8 cellular contexts compared by ENCODE assay signal in the genomic region with DNA sequence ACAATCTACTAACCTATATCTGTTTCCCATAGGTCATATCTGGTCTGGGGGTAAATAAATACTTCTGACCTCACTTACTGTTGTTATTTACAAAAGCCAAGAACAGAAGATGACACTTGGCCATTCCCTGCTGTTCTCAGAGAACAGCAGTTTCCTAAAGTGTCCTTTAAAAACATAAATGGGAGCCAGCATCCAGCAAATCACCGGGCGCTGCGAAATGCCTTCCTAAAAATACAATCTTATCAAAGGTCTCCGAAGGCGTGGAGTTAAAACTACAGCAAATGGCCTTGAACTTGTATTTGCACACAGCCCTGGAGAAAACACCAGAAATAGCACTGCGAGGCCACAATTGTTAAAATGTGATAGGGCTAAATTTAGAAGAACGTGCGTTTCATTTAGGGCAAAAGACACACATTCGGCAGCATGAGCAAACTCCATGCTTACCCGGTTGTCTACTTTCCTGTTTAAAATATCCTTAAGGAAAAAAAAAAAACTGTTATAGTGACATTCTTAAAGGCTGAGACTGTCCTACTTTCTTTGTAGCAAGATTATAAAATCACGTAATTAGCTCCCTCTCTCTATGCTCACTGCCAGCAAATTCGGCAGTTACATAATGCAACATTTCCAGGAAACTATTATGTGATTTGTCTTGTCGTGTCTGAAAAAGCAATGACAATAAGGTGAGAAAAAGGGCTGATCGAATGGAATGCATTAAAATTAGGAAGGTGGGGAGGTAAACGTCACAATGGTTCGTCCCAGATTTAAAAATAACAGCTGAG. TPM values are rescaled to one million over a fixed set of nuclear protein-coding genes. Genes with fewer than 3 reads are reported as not detected.
A peak's percentile ranks its signal among the peaks of the same experiment; 100 is the strongest.
DNase-seq lines count a peak whose midpoint lies in the region; ATAC-seq, FAIRE-seq and TF ChIP-seq lines count a peak whose summit lies in the region.

No MANE protein-coding gene starts in this region.

- no peak overlapping the region for H2AFZ ChIP-seq in HepG2 (ENCODE audit: low read length)

- TF ChIP-seq RAD21 in HepG2 (CRISPR knock-in tag; IDR thresholded peaks at IDR 0.05): no peak

- TF ChIP-seq EP300 in HepG2 (IDR thresholded peaks at IDR 0.05; ENCODE audit: low read depth in 2 of 2, low read length in 2 of 2) (0 out of 4 replicates have a peak, but pooled peaks of 1 of the 2 experiments have one; percentile 13), HepG2 (CRISPR knock-in tag; IDR thresholded peaks at IDR 0.05; ENCODE audit: borderline replicate concordance) (no peak)

- H3K4me2 ChIP-seq in DOHH2 (ENCODE audit: low read length) (peak overlapping the region; percentile 99), HepG2 (ENCODE audit: low read depth, low read length) (peak overlapping the region; percentile 60)

- H3K9ac ChIP-seq in HepG2 (ENCODE audit: insufficient read depth, low read depth, low read length): peak overlapping the region; percentile 79

- no peaks in the 10 kb centered on the region for H3K9me2 ChIP-seq in DOHH2 (replicated peaks; ENCODE audit: control insufficient read depth, low read length)

- H3F3A ChIP-seq in DOHH2 (ENCODE audit: control insufficient read depth, insufficient read depth): no peaks in the 10 kb centered on the region; the same call in 1 of the 2 replicates

- WGBS in HepG2 (ENCODE audit: low lambda C conversion rate): 1% methylated on average over 16 of the region's 16 CpGs

- BruUV-seq in HepG2 (replicated peaks; lab: Mats Ljungman, UMichigan): TSS peak; percentile 62

- POLR2A ChIA-PET in HepG2 (lab: Yijun Ruan, JAX): interaction anchor here (0.8 to 6.3 kb wide), 5 partner anchors 214 to 385 kb away, joined by 3 to 53 read pairs (median 8); no protein-coding TSS in a partner anchor

- in situ Hi-C loops in HepG2 (cut with HindIII; ENCODE audit: extremely low pct_ligation_motif_present, low pct_unique_long_range_greater_than_20kb): loop anchor here (5.0 kb wide), 2 partner anchors 60 to 230 kb away; partner anchors contain the start of gene AUH

- H3K27me3 ChIP-seq in DOHH2 (ENCODE audit: control insufficient read depth, low read length) (peaks cover 75% of the 10 kb centered on the region), HepG2 (ENCODE audit: control insufficient read depth in 1 of 2, insufficient read depth in 2 of 2, low read length in 2 of 2) (no peaks in the 10 kb centered on the region; a peak in 1 of 5 replicates)

- FAIRE-seq in HepG2 (lab: Jason Lieb, UNC): no peak

- peak; percentile 30 for DNase-seq in MV-4-11 (lab: John Stamatoyannopoulos, UW)
- DNase-seq in cardiac fibroblast (ENCODE audit: low read depth in 2 of 2): peak; percentile 54 to 55
- peak; percentile 40 for DNase-seq in HepG2 (ENCODE audit: low spot score)

- intact Hi-C loops in HepG2 (cut with micrococcal nuclease; ENCODE audit: unreplicated experiment): loop anchor here (1.0 kb wide), 1 partner anchor 60 kb away; no protein-coding TSS in a partner anchor

- TF ChIP-seq POLR2A in HepG2 (IDR thresholded peaks at IDR 0.05; ENCODE audit: insufficient read depth in 1 of 2, low read depth in 2 of 2, low read length in 2 of 2): no peak

- H3K4me3 ChIP-seq in DOHH2 (ENCODE audit: low read length) (peak overlapping the region; percentile 79), cardiac fibroblast (replicated peaks in 1 of 2; ENCODE audit: low read depth in 2 of 2, low read length in 2 of 2) (peak overlapping the region; percentile 89), HepG2 (replicated peaks in 1 of 3; ENCODE audit: insufficient read depth in 1 of 3, low read depth in 2 of 3, low read length in 3 of 3) (peak overlapping the region; percentile 87 to 98 (median 91))

- peaks cover 29% of the 10 kb centered on the region for H3K4me1 ChIP-seq in DOHH2 (ENCODE audit: control insufficient read depth, low read length)
- peaks cover 44% of the 10 kb centered on the region for H3K4me1 ChIP-seq in HepG2 (ENCODE audit: insufficient read depth, low read length)

- H3K79me2 ChIP-seq in DOHH2 (ENCODE audit: control insufficient read depth, low read length): peaks cover 3% of the 10 kb centered on the region
- H3K79me2 ChIP-seq in HepG2 (ENCODE audit: insufficient read depth, low read length): peaks cover 77% of the 10 kb centered on the region

- H4K20me1 ChIP-seq in DOHH2 (ENCODE audit: control insufficient read depth, insufficient read depth, low read depth, low read length) (no peaks in the 10 kb centered on the region), HepG2 (ENCODE audit: insufficient read depth, low read length) (peaks cover 55% of the 10 kb centered on the region)

- TF ChIP-seq CTCF in DOHH2 (IDR thresholded peaks at IDR 0.05; ENCODE audit: low read depth, low read length, poor library complexity, severe bottlenecking) (no peak), cardiac fibroblast (IDR thresholded peaks at IDR 0.05; ENCODE audit: low read depth, low read length) (no peak), HepG2 (CRISPR knock-in tag; IDR thresholded peaks at IDR 0.05) (no peak)

- CTCF ChIA-PET in HepG2 (lab: Yijun Ruan, JAX; ENCODE audit: low intra/inter-chr PET ratio, low total read pairs): no interaction called here

- H3K36me3 ChIP-seq in DOHH2 (ENCODE audit: control insufficient read depth, low read length): no peaks in the 10 kb centered on the region
- no peaks in the 10 kb centered on the region; a peak in 1 of 5 replicates for H3K36me3 ChIP-seq in HepG2 (replicated peaks in 1 of 2; ENCODE audit: control insufficient read depth in 1 of 2, insufficient read depth in 2 of 2, low read length in 2 of 2)

- no peak for ATAC-seq in HepG2
- ATAC-seq in GM21529 (IDR thresholded peaks at IDR 0.05; ENCODE audit: unreplicated experiment): no peak
- no peak for ATAC-seq in GM19397 (IDR thresholded peaks at IDR 0.05; ENCODE audit: unreplicated experiment)
- no peak for ATAC-seq in HG02885 (IDR thresholded peaks at IDR 0.05; ENCODE audit: poor library complexity, unreplicated experiment)

- H3K27ac ChIP-seq in DOHH2 (ENCODE audit: low read depth, low read length) (no peak overlapping the region), HepG2 (ENCODE audit: extremely low read length, insufficient read depth, low read length) (peak overlapping the region; percentile 83), temporal lobe (ENCODE audit: low read depth, low read length) (peak overlapping the region; percentile 78)

- H3K9me3 ChIP-seq in DOHH2 (ENCODE audit: control insufficient read depth, insufficient read depth, low read length) (no peaks in the 10 kb centered on the region), HepG2 (ENCODE audit: low read length) (no peaks in the 10 kb centered on the region)

TF ChIP-seq in HepG2, 621 proteins besides CTCF, POLR2A, EP300 and RAD21 (continues in another document):
- no peak for TF ChIP-seq ZFP36L2 (CRISPR knock-in tag; IDR thresholded peaks at IDR 0.05)
- no peak for TF ChIP-seq FOXK2 (IDR thresholded peaks at IDR 0.05)
- TF ChIP-seq KLF12 (CRISPR knock-in tag; IDR thresholded peaks at IDR 0.05; ENCODE audit: borderline replicate concordance): no peak
- TF ChIP-seq, protein P1, sequence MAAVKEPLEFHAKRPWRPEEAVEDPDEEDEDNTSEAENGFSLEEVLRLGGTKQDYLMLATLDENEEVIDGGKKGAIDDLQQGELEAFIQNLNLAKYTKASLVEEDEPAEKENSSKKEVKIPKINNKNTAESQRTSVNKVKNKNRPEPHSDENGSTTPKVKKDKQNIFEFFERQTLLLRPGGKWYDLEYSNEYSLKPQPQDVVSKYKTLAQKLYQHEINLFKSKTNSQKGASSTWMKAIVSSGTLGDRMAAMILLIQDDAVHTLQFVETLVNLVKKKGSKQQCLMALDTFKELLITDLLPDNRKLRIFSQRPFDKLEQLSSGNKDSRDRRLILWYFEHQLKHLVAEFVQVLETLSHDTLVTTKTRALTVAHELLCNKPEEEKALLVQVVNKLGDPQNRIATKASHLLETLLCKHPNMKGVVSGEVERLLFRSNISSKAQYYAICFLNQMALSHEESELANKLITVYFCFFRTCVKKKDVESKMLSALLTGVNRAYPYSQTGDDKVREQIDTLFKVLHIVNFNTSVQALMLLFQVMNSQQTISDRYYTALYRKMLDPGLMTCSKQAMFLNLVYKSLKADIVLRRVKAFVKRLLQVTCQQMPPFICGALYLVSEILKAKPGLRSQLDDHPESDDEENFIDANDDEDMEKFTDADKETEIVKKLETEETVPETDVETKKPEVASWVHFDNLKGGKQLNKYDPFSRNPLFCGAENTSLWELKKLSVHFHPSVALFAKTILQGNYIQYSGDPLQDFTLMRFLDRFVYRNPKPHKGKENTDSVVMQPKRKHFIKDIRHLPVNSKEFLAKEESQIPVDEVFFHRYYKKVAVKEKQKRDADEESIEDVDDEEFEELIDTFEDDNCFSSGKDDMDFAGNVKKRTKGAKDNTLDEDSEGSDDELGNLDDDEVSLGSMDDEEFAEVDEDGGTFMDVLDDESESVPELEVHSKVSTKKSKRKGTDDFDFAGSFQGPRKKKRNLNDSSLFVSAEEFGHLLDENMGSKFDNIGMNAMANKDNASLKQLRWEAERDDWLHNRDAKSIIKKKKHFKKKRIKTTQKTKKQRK (IDR thresholded peaks at IDR 0.05; ENCODE audit: low read length): no peak
- TF ChIP-seq FOSL1 (CRISPR knock-in tag; IDR thresholded peaks at IDR 0.05; ENCODE audit: borderline replicate concordance): no peak

RNA-seq across cellular contexts. Expression of gene NFIL3, which starts 1.5 kb away (rescaled TPM):
- total RNA-seq in HepG2 (2016; rRNA removed; fragmentation: Illumina TruSeq; extraction: Trizol) (46.6 and 64.2 TPM in 2 replicates), temporal lobe (29.5 TPM)
- 18.6 and 18.8 TPM in 2 replicates for total RNA-seq in HepG2 (2016; cell fraction: cytosol; rRNA removed; fragmentation: Illumina TruSeq; extraction: Trizol; ENCODE audit: low read depth)
- total RNA-seq in HepG2 (2016; cell fraction: insoluble cytoplasmic fraction; rRNA removed; fragmentation: Illumina TruSeq; extraction: Trizol): 47.3 and 58.6 TPM in 2 replicates
- total RNA-seq in HepG2 (2016; cell fraction: membrane; rRNA removed; fragmentation: Illumina TruSeq; extraction: Trizol): 51.6 and 55.2 TPM in 2 replicates
- 40.8 and 41.0 TPM in 2 replicates for total RNA-seq in HepG2 (2016; cell fraction: nucleus; rRNA removed; fragmentation: Illumina TruSeq; extraction: Trizol)
- polyA plus RNA-seq in HepG2 (2011; rRNA removed): 53.3 and 54.2 TPM in 2 replicates
- 29.8 and 53.6 TPM in 2 replicates for polyA plus RNA-seq in HepG2 (2011; cell fraction: cytosol; rRNA removed)
- polyA plus RNA-seq in HepG2 (2011; cell fraction: nucleus; rRNA removed): 29.7 and 44.8 TPM in 2 replicates
- polyA plus RNA-seq in HepG2 (2012): 130 and 149 TPM in 2 replicates
- polyA plus RNA-seq in HepG2 (2016; cell fraction: cytosol; fragmentation: Illumina TruSeq; extraction: Trizol; ENCODE audit: low read depth): 17.0 and 17.2 TPM in 2 replicates
- 63.4 and 71.3 TPM in 2 replicates for polyA plus RNA-seq in HepG2 (2016; cell fraction: insoluble cytoplasmic fraction; fragmentation: Illumina TruSeq; extraction: Trizol; ENCODE audit: low read depth)
- polyA plus RNA-seq in HepG2 (2016; cell fraction: membrane; fragmentation: Illumina TruSeq; extraction: Trizol; ENCODE audit: low read depth): 31.4 and 33.0 TPM in 2 replicates
- polyA plus RNA-seq in HepG2 (2016; cell fraction: nucleus; fragmentation: Illumina TruSeq; extraction: Trizol; ENCODE audit: insufficient read depth, low read depth): 62.8 and 69.5 TPM in 2 replicates
- 5.0 and 22.1 TPM in 2 replicates for polyA minus RNA-seq in HepG2 (2011; rRNA and poly(A)+ RNA removed; ENCODE audit: low replicate concordance)
- 62.9 and 76.1 TPM in 2 replicates for polyA minus RNA-seq in HepG2 (2011; cell fraction: cytosol; rRNA and poly(A)+ RNA removed)
- polyA minus RNA-seq in HepG2 (2011; cell fraction: nucleus; rRNA and poly(A)+ RNA removed): 40.8 and 68.5 TPM in 2 replicates
